9 cellular contexts compared by ENCODE assay signal in genomic region chr2:11582526-11583202, GRCh38. TPM values are rescaled to one million over a fixed set of nuclear protein-coding genes. Genes with fewer than 3 reads are reported as not detected.
DNase-seq lines count a peak whose midpoint lies in the region; ATAC-seq, FAIRE-seq and TF ChIP-seq lines count a peak whose summit lies in the region.
"Had no signal": no experiment of that assay in that cellular context is flagged by ENCODE, and none has a peak within 500 bp of the region (broad histone marks: within the 10 kb centered on the region; RNA-seq: fewer than 3 reads in every experiment).

No MANE protein-coding gene starts in this region.

- H3K27ac ChIP-seq in ovary (peak overlapping the region; percentile 68 to 74), upper lobe of left lung (peak overlapping the region in 1 of 4 donors; percentile 10)
- H3K27ac ChIP-seq: epithelial cell of prostate had no signal

- intact Hi-C loops in activated T-helper 2 cell treated with anti-CD3 and anti-CD28 coated beads, Interferon-gamma antibody, Interleukin-2, Interleukin-4, amounts not matched to agents 10 μg/mL and 5 μg/mL and 100 μg/mL, durations not matched to agents 14 hours and 24 hours and 36 hours (cut with micrococcal nuclease) = loop anchor here (10.0 kb wide), 1 partner anchor 172 kb away; no protein-coding TSS in a partner anchor
- intact Hi-C loops in ovary (cut with DNase I) = loop anchor here (2.0 to 10.0 kb wide), 5 partner anchors 44 to 348 kb away; no protein-coding TSS in a partner anchor

- no peaks in the 10 kb centered on the region for H3K36me3 Mint-ChIP-seq in activated T-helper 2 cell treated with anti-CD3 and anti-CD28 coated beads, Interferon-gamma antibody, Interleukin-2, Interleukin-4, amounts not matched to agents 10 μg/mL and 5 μg/mL and 100 μg/mL, durations not matched to agents 14 hours and 24 hours and 36 hours (ENCODE audit: low read depth)

- H3K27me3 Mint-ChIP-seq in activated T-helper 2 cell treated with anti-CD3 and anti-CD28 coated beads, Interferon-gamma antibody, Interleukin-2, Interleukin-4, amounts not matched to agents 10 μg/mL and 5 μg/mL and 100 μg/mL, durations not matched to agents 14 hours and 24 hours and 36 hours (ENCODE audit: low read depth) = no peaks in the 10 kb centered on the region

- H3K4me1 ChIP-seq in ovary (ENCODE audit: insufficient read depth) = peaks cover 22% of the 10 kb centered on the region
- H3K4me1 ChIP-seq in upper lobe of left lung = peaks cover 0 to 15% (median 1%) of the 10 kb centered on the region in 4 donors

- ATAC-seq in upper lobe of left lung (ENCODE audit: low FRiP score in 2 of 2) (peak; percentile 29 to 62), HG02678 (IDR thresholded peaks at IDR 0.05; ENCODE audit: unreplicated experiment) (no peak)

- TF ChIP-seq CTCF in ovary (IDR thresholded peaks at IDR 0.05) = peak; percentile 80 to 92 (median 84)
- peak in 5 of 6 experiments; percentile 54 to 66 (median 64) for TF ChIP-seq CTCF in upper lobe of left lung (IDR thresholded peaks at IDR 0.05)

- TF ChIP-seq POLR2A in ovary (IDR thresholded peaks at IDR 0.05) (no peak), upper lobe of left lung (IDR thresholded peaks at IDR 0.05) (no peak)

- H3K36me3 ChIP-seq in ovary (no peaks in the 10 kb centered on the region), upper lobe of left lung (no peaks in the 10 kb centered on the region)

- H3K27ac Mint-ChIP-seq in activated T-helper 2 cell treated with anti-CD3 and anti-CD28 coated beads, Interferon-gamma antibody, Interleukin-2, Interleukin-4, amounts not matched to agents 10 μg/mL and 5 μg/mL and 100 μg/mL, durations not matched to agents 14 hours and 24 hours and 36 hours = no peak overlapping the region

- peak; percentile 9 for DNase-seq in GDM1 (lab: John Stamatoyannopoulos, UW)
- DNase-seq in Jurkat, Clone E6-1 (ENCODE audit: low read depth, low spot score) = peak; percentile 45
- peak; percentile 15 for DNase-seq in RCC 7860 (ENCODE audit: low spot score)
- peak; percentile 32 for DNase-seq in activated T-helper 2 cell treated with anti-CD3 and anti-CD28 coated beads, Interferon-gamma antibody, Interleukin-2, Interleukin-4, amounts not matched to agents 10 μg/mL and 5 μg/mL and 100 μg/mL, durations not matched to agents 14 hours and 24 hours and 36 hours (ENCODE audit: low spot score)
- peak; percentile 32 to 48 for DNase-seq in frontal cortex (ENCODE audit: low spot score in 2 of 2)
- DNase-seq in ovary = peak; percentile 77 to 86 (median 85)
- peak; percentile 38 to 76 for DNase-seq in upper lobe of left lung

- FAIRE-seq in RCC 7860 (lab: Jason Lieb, UNC) = no peak
- no peak for FAIRE-seq in frontal cortex (lab: Jason Lieb, UNC)

- no peaks in the 10 kb centered on the region for H3K27me3 ChIP-seq in ovary
- H3K27me3 ChIP-seq in upper lobe of left lung = no peaks in the 10 kb centered on the region

- no peak overlapping the region for H3K4me3 ChIP-seq in Jurkat, Clone E6-1 (ENCODE audit: low read length)
- H3K4me3 ChIP-seq in ovary = no peak overlapping the region
- no peak overlapping the region for H3K4me3 ChIP-seq in upper lobe of left lung

- TF ChIP-seq EP300 in ovary (IDR thresholded peaks at IDR 0.05) = no peak
- TF ChIP-seq EP300 in upper lobe of left lung (IDR thresholded peaks at IDR 0.05) = peak in 2 of 4 donors; percentile 26 to 50

- no peak overlapping the region for H3K4me3 Mint-ChIP-seq in activated T-helper 2 cell treated with anti-CD3 and anti-CD28 coated beads, Interferon-gamma antibody, Interleukin-2, Interleukin-4, amounts not matched to agents 10 μg/mL and 5 μg/mL and 100 μg/mL, durations not matched to agents 14 hours and 24 hours and 36 hours (ENCODE audit: low read depth)

- WGBS in ovary, 3 donors = 16 to 32% (median 20%) methylated on average over 19 of the region's 19 CpGs
- 47 to 60% methylated on average over 13 to 19 of the region's 19 CpGs for WGBS in upper lobe of left lung, 2 donors

- no peaks in the 10 kb centered on the region for H3K9me3 ChIP-seq in ovary
- no peaks in the 10 kb centered on the region for H3K9me3 ChIP-seq in upper lobe of left lung

- peaks cover 13% of the 10 kb centered on the region for H3K4me1 Mint-ChIP-seq in activated T-helper 2 cell treated with anti-CD3 and anti-CD28 coated beads, Interferon-gamma antibody, Interleukin-2, Interleukin-4, amounts not matched to agents 10 μg/mL and 5 μg/mL and 100 μg/mL, durations not matched to agents 14 hours and 24 hours and 36 hours (ENCODE audit: low read depth)

- H3K9me3 Mint-ChIP-seq in activated T-helper 2 cell treated with anti-CD3 and anti-CD28 coated beads, Interferon-gamma antibody, Interleukin-2, Interleukin-4, amounts not matched to agents 10 μg/mL and 5 μg/mL and 100 μg/mL, durations not matched to agents 14 hours and 24 hours and 36 hours = no peaks in the 10 kb centered on the region

RNA-seq across cellular contexts. Expression of gene GREB1, which starts 48.8 kb away (rescaled TPM):
- polyA plus RNA-seq in Jurkat, Clone E6-1 (2012; ENCODE audit: insufficient read depth, insufficient read length) = 3.8 TPM
- 0.23 and 0.25 TPM in 2 replicates for total RNA-seq in activated T-helper 2 cell treated with anti-CD3 and anti-CD28 coated beads, Interferon-gamma antibody, Interleukin-2, Interleukin-4, amounts not matched to agents 10 μg/mL and 5 μg/mL and 100 μg/mL, durations not matched to agents 14 hours and 24 hours and 36 hours
- total RNA-seq in frontal cortex = 3.7 TPM
- 100 to 1,000 TPM; 219 to 723 (median 335) TPM for total RNA-seq in ovary
- polyA plus RNA-seq in ovary = 100 to 1,000 TPM; 104 to 228 TPM
- total RNA-seq in upper lobe of left lung = 1 to 10 TPM in 5 of 6 donors, under 1 TPM in 1; 0.39 to 5.4 (median 1.6) TPM

Comparison
In these comparisons a context has a peak if more than half of its experiments do, and no peak if none do; other contexts are left out.
1. DNase-seq: peak in every context shown above with its lines; median percentile 85 in ovary; 57 in upper lobe of left lung; 45 in Jurkat, Clone E6-1; 40 in frontal cortex; 32 in activated T-helper 2 cell treated with anti-CD3 and anti-CD28 coated beads, Interferon-gamma antibody, Interleukin-2, Interleukin-4, amounts not matched to agents 10 μg/mL and 5 μg/mL and 100 μg/mL, durations not matched to agents 14 hours and 24 hours and 36 hours; 15 in RCC 7860; 9 in GDM1.
2. RNA of gene GREB1, which starts 48.8 kb away (total RNA-seq): 219 to 723 TPM in ovary; 3.7 TPM in frontal cortex (single experiment), 0.39 to 5.4 TPM in upper lobe of left lung and 0.23 to 0.25 TPM in activated T-helper 2 cell treated with anti-CD3 and anti-CD28 coated beads, Interferon-gamma antibody, Interleukin-2, Interleukin-4, amounts not matched to agents 10 μg/mL and 5 μg/mL and 100 μg/mL, durations not matched to agents 14 hours and 24 hours and 36 hours; every median in the first group is over 10 times any median in the second.